In genomic region chr3:175270199-175270837, GRCh38 we compare ENCODE assay signal across 1 cellular context.
TF ChIP-seq lines count a peak whose summit lies in the region.

No MANE protein-coding gene starts in this region.

TF ChIP-seq in HEK293, 187 proteins besides CTCF, POLR2A, EP300 and RAD21 (continued from another document):
- peak; percentile 74 for TF ChIP-seq PRDM4 (tag by site-specific recombination; IDR thresholded peaks at IDR 0.05)
- TF ChIP-seq INSM2 (tag by site-specific recombination; IDR thresholded peaks at IDR 0.05): peak; percentile 59; the same call in 1 of the 2 replicates
- TF ChIP-seq, protein P1, sequence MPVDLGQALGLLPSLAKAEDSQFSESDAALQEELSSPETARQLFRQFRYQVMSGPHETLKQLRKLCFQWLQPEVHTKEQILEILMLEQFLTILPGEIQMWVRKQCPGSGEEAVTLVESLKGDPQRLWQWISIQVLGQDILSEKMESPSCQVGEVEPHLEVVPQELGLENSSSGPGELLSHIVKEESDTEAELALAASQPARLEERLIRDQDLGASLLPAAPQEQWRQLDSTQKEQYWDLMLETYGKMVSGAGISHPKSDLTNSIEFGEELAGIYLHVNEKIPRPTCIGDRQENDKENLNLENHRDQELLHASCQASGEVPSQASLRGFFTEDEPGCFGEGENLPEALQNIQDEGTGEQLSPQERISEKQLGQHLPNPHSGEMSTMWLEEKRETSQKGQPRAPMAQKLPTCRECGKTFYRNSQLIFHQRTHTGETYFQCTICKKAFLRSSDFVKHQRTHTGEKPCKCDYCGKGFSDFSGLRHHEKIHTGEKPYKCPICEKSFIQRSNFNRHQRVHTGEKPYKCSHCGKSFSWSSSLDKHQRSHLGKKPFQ (tag by site-specific recombination; IDR thresholded peaks at IDR 0.05): peak; percentile 71; the same call in 1 of the 2 replicates
- 0 out of 2 replicates have a peak, but pooled peaks have one; percentile 17 for TF ChIP-seq ZBTB44 (tag by site-specific recombination; IDR thresholded peaks at IDR 0.05)
- TF ChIP-seq FEZF1 (tag by site-specific recombination; IDR thresholded peaks at IDR 0.05): peak; percentile 82
- no peak for TF ChIP-seq KLF16 (tag by site-specific recombination; IDR thresholded peaks at IDR 0.05)
- no peak for TF ChIP-seq ZNF311 (tag by site-specific recombination; IDR thresholded peaks at IDR 0.05; ENCODE audit: borderline replicate concordance)
- peak; percentile 91 for TF ChIP-seq ZNF843 (tag by site-specific recombination; IDR thresholded peaks at IDR 0.05)
- TF ChIP-seq WT1 (tag by site-specific recombination; IDR thresholded peaks at IDR 0.05): peak; percentile 42; the same call in 1 of the 2 replicates
- TF ChIP-seq IKZF3 (tag by site-specific recombination; IDR thresholded peaks at IDR 0.05): peak; percentile 57; the same call in 1 of the 2 replicates
- TF ChIP-seq, protein P2, sequence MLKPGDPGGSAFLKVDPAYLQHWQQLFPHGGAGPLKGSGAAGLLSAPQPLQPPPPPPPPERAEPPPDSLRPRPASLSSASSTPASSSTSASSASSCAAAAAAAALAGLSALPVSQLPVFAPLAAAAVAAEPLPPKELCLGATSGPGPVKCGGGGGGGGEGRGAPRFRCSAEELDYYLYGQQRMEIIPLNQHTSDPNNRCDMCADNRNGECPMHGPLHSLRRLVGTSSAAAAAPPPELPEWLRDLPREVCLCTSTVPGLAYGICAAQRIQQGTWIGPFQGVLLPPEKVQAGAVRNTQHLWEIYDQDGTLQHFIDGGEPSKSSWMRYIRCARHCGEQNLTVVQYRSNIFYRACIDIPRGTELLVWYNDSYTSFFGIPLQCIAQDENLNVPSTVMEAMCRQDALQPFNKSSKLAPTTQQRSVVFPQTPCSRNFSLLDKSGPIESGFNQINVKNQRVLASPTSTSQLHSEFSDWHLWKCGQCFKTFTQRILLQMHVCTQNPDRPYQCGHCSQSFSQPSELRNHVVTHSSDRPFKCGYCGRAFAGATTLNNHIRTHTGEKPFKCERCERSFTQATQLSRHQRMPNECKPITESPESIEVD (tag by site-specific recombination; IDR thresholded peaks at IDR 0.05): peak; percentile 96
- TF ChIP-seq, protein P3, sequence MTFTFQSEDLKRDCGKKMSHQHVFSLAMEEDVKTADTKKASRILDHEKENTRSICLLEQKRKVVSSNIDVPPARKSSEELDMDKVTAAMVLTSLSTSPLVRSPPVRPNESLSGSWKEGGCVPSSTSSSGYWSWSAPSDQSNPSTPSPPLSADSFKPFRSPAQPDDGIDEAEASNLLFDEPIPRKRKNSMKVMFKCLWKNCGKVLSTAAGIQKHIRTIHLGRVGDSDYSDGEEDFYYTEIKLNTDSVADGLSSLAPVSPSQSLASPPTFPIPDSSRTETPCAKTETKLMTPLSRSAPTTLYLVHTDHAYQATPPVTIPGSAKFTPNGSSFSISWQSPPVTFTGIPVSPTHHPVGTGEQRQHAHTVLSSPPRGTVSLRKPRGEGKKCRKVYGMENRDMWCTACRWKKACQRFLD (tag by site-specific recombination; IDR thresholded peaks at IDR 0.05): no peak
- TF ChIP-seq ZNF629 (tag by site-specific recombination; IDR thresholded peaks at IDR 0.05): peak; percentile 17; the same call in 1 of the 2 replicates
- peak; percentile 38; the same call in 1 of the 2 replicates for TF ChIP-seq ZNF596 (tag by site-specific recombination; IDR thresholded peaks at IDR 0.05)
- peak; percentile 52; the same call in 1 of the 2 replicates for TF ChIP-seq ZNF610 (tag by site-specific recombination; IDR thresholded peaks at IDR 0.05; ENCODE audit: borderline replicate concordance)
- TF ChIP-seq SP7 (tag by site-specific recombination; IDR thresholded peaks at IDR 0.05): 0 out of 2 replicates have a peak, but pooled peaks have one; percentile 18
